8 cellular contexts compared by ENCODE assay signal in genomic region chr11:9748361-9748970, GRCh38.
DNase-seq lines count a peak whose midpoint lies in the region; ATAC-seq, FAIRE-seq and TF ChIP-seq lines count a peak whose summit lies in the region.

No MANE protein-coding gene starts in this region.

- H3K36me3 ChIP-seq in DND-41 (ENCODE audit: insufficient read depth, low read length) (no peaks in the 10 kb centered on the region), SK-N-MC (ENCODE audit: insufficient read depth, low read length) (no peaks in the 10 kb centered on the region; the same call in 1 of the 2 replicates), hepatocyte (replicated peaks; ENCODE audit: insufficient read depth, low read depth) (no peaks in the 10 kb centered on the region)

- peak; percentile 94 for ATAC-seq in DND-41 (ENCODE audit: insufficient read depth, low read depth)
- peak; percentile 61 for ATAC-seq in GM21367 (IDR thresholded peaks at IDR 0.05; ENCODE audit: unreplicated experiment)

- TF ChIP-seq CTCF in DND-41 (IDR thresholded peaks at IDR 0.05; ENCODE audit: borderline replicate concordance, extremely low read depth, low read length, poor library complexity, severe bottlenecking): peak; percentile 72
- TF ChIP-seq CTCF in hepatocyte (IDR thresholded peaks at IDR 0.05; ENCODE audit: poor library complexity): peak; percentile 59

- H3K4me2 ChIP-seq in DND-41 (ENCODE audit: insufficient read depth, low read length) (no peak overlapping the region), hepatocyte (no peak overlapping the region)

- no peaks in the 10 kb centered on the region for H3K9me3 ChIP-seq in DND-41 (ENCODE audit: insufficient read depth, low read length, severe bottlenecking)
- H3K9me3 ChIP-seq in SK-N-MC (ENCODE audit: low read depth, low read length): no peaks in the 10 kb centered on the region
- H3K9me3 ChIP-seq in hepatocyte (ENCODE audit: low read depth): no peaks in the 10 kb centered on the region

- H3K79me2 ChIP-seq in DND-41 (ENCODE audit: insufficient read depth, low read length): no peaks in the 10 kb centered on the region
- H3K79me2 ChIP-seq in hepatocyte: no peaks in the 10 kb centered on the region

- H3K9ac ChIP-seq in DND-41 (ENCODE audit: low read depth, low read length) (no peak overlapping the region), SK-N-MC (ENCODE audit: insufficient read length) (no peak overlapping the region)

- H3K4me1 ChIP-seq in DND-41 (ENCODE audit: insufficient read depth, low read length): no peaks in the 10 kb centered on the region
- no peaks in the 10 kb centered on the region for H3K4me1 ChIP-seq in hepatocyte (ENCODE audit: insufficient read depth)

- DNase-seq in DND-41: peak; percentile 60
- peak; percentile 62 for DNase-seq in HTR-8/SVneo (ENCODE audit: insufficient read length, low spot score)
- DNase-seq in SK-N-MC (ENCODE audit: low read depth, low spot score): peak; percentile 42
- peak; percentile 78 for DNase-seq in amniotic epithelial cell (ENCODE audit: low read depth)
- peak; percentile 80 for DNase-seq in hepatocyte (ENCODE audit: low spot score)
- peak; percentile 39 for DNase-seq in stimulated activated CD4-positive, alpha-beta T cell treated with anti-CD3 and anti-CD28 coated beads, Interleukin-12 subunit alpha, Interleukin-12 subunit beta, amount 100 ng/mL, for 4 hours
- no peak for DNase-seq in NCI-H345 treated with DMSO at 0.1 percent for 48 hours (lab: John Stamatoyannopoulos, UW; ENCODE audit: unreplicated experiment)

- no peak overlapping the region for H3K4me3 ChIP-seq in DND-41 (ENCODE audit: low read depth in 1 of 2, low read length in 2 of 2)
- peak overlapping the region; percentile 57 for H3K4me3 ChIP-seq in SK-N-MC
- no peak overlapping the region for H3K4me3 ChIP-seq in hepatocyte

- H3K27me3 ChIP-seq in DND-41 (ENCODE audit: insufficient read depth, low read length, poor library complexity): peaks cover 14% of the 10 kb centered on the region
- no peaks in the 10 kb centered on the region for H3K27me3 ChIP-seq in hepatocyte

- H3K27ac ChIP-seq in DND-41 (ENCODE audit: low read length) (no peak overlapping the region), SK-N-MC (peak overlapping the region; percentile 86), hepatocyte (no peak overlapping the region)

- no peak overlapping the region for H2AFZ ChIP-seq in DND-41 (ENCODE audit: low read depth, low read length)
- H2AFZ ChIP-seq in hepatocyte: no peak overlapping the region

- 68% methylated on average over 7 of the region's 7 CpGs for WGBS in hepatocyte (ENCODE audit: low lambda C conversion rate, missing lambda C conversion rate)

- no peaks in the 10 kb centered on the region for H3K9me2 ChIP-seq in hepatocyte (replicated peaks; ENCODE audit: insufficient read depth)

- FAIRE-seq in HTR-8/SVneo (lab: Jason Lieb, UNC): no peak

- no peaks in the 10 kb centered on the region for H4K20me1 ChIP-seq in DND-41 (ENCODE audit: insufficient read depth, low read length)
- H4K20me1 ChIP-seq in hepatocyte (ENCODE audit: insufficient read depth, poor library complexity, severe bottlenecking): no peaks in the 10 kb centered on the region
